20 cellular contexts compared by ENCODE assay signal in the genomic region with DNA sequence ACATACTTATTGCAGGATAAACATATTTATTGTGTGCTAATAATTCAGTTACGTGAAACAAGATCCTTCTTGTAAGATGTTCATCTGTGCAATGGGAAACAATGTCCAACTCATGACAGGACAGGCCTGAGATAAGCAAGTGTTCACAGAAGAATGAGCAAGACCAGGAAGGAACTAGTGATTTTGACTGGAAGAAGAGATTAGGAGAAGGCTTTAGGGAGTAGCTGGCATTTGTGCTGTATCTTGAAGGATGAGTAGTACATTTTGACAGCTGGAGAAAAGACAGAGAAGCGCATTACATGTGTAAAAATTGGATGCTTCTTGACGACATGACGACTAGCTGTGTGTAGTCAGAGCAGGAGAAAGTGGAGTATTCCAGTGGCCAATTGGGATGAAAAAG.
"Had no signal": no experiment of that assay in that cellular context is flagged by ENCODE, and none has a peak within 500 bp of the region (broad histone marks: within the 10 kb centered on the region; RNA-seq: fewer than 3 reads in every experiment).

No MANE protein-coding gene starts in this region.

- H3K36me3 ChIP-seq: right lobe of liver had no signal

- H3K9me3 Mint-ChIP-seq: naive B cell, type B pancreatic cell had no signal

- H3K79me2 ChIP-seq: parathyroid adenoma had no signal

- H3K4me3 Mint-ChIP-seq: naive B cell, type B pancreatic cell had no signal

- H3K36me3 Mint-ChIP-seq: naive B cell, type B pancreatic cell had no signal

- H3K4me3 ChIP-seq: ascending aorta, gastroesophageal sphincter, heart left ventricle, left ventricle myocardium inferior, right lobe of liver, testis had no signal

- H3K27me3 ChIP-seq: ascending aorta, gastroesophageal sphincter, heart left ventricle, right lobe of liver, testis had no signal

- H3K27ac ChIP-seq: ascending aorta, gastroesophageal sphincter, heart left ventricle, parathyroid adenoma, right lobe of liver, testis had no signal

- H3K4me1 ChIP-seq: parathyroid adenoma, testis had no signal

- H3K27me3 Mint-ChIP-seq: naive B cell, type B pancreatic cell had no signal

- ATAC-seq: activated CD4-positive, CD25-positive, alpha-beta regulatory T cell treated with anti-CD3 and anti-CD28 coated beads, Interleukin-2, amount 50 U/mL, for 24 hours; gastroesophageal sphincter; heart left ventricle; right lobe of liver had no signal

- H2AFZ ChIP-seq: parathyroid adenoma had no signal

- H3K9ac ChIP-seq: parathyroid adenoma had no signal

- FAIRE-seq: small intestine, TTC549 had no signal

- H3K9me3 ChIP-seq: ascending aorta, gastroesophageal sphincter, right lobe of liver, testis had no signal

- H3K27ac Mint-ChIP-seq: type B pancreatic cell had no signal

- DNase-seq: activated CD8-positive, alpha-beta memory T cell treated with anti-CD3 and anti-CD28 coated beads for 24 hours; activated CD8-positive, alpha-beta memory T cell treated with anti-CD3 and anti-CD28 coated beads, Interleukin-2, amount 50 U/mL, for 48 hours; activated effector memory CD4-positive, alpha-beta T cell treated with Interleukin-2 at 50 U/mL for 16 hours; activated naive CD4-positive, alpha-beta T cell treated with anti-CD3 and anti-CD28 coated beads, Interleukin-2, amount 50 U/mL, for 16 hours; activated T-cell treated with anti-CD3 and anti-CD28 coated beads, Interleukin-2, amount 50 U/mL, for 48 hours; effector CD4-positive, alpha-beta T cell; heart left ventricle; left ventricle myocardium inferior; naive B cell; right lobe of liver; small intestine; stimulated activated CD4-positive, alpha-beta T cell treated with anti-CD3 and anti-CD28 coated beads, Interleukin-4, amount 100 ng/mL, for 1 hour; SW 1271; testis had no signal
